Comparison of ENCODE assay signal across 23 cellular contexts in the genomic region with DNA sequence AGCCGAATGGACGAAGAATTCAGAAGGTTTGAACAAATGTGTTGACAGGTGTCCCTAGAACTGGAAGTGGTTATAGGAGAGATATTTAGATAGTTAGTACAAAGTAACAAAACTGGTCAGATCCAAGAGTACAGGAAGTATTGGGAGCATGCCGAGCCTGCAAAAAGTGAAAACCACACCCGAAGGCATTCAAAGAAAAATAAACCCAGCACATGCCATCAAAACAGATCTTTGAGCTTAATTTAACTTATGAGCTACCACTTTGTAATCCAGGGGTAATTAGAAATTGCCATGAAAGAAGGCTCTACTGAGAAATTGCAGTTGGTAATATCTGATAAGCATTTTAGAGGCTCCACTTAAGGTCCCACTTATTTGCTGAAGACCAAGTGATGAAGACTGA.
"Had no signal": no experiment of that assay in that cellular context is flagged by ENCODE, and none has a peak within 500 bp of the region (broad histone marks: within the 10 kb centered on the region; RNA-seq: fewer than 3 reads in every experiment).

No MANE protein-coding gene starts in this region.

- H3K36me3 ChIP-seq: WERI-Rb-1 had no signal

- H3K27me3 Mint-ChIP-seq: activated CD4-positive, alpha-beta T cell treated with anti-CD3 and anti-CD28 coated beads for 36 hours; activated naive CD8-positive, alpha-beta T cell treated with anti-CD3 and anti-CD28 coated beads for 36 hours had no signal

- FAIRE-seq: K562 had no signal

- DNase-seq: activated CD4-positive, alpha-beta memory T cell treated with anti-CD3 and anti-CD28 coated beads, Interleukin-2, amount 10 ng/mL, durations not matched to agents 7 days and 5 days; activated CD4-positive, alpha-beta T cell treated with anti-CD3 and anti-CD28 coated beads for 36 hours; activated CD4-positive, alpha-beta T cell treated with anti-CD3 and anti-CD28 coated beads, Interleukin-2, amount 50 U/mL, for 1 hour; activated gamma-delta T cell treated with Interleukin-2 at 50 U/mL for 16 hours; activated naive CD4-positive, alpha-beta T cell treated with anti-CD3 and anti-CD28 coated beads, Interleukin-2, amount 10 ng/mL, durations not matched to agents 7 days and 5 days; activated naive CD8-positive, alpha-beta T cell treated with anti-CD3 and anti-CD28 coated beads for 36 hours; activated T-cell treated with anti-CD3 and anti-CD28 coated beads for 4 hours; activated T-cell treated with anti-CD3 and anti-CD28 coated beads, Interleukin-2, amount 50 U/mL, for 48 hours; Karpas-422; NCI-H1092; NCI-H1417; NCI-H1930; NCI-H2171 treated with DMSO at 0.1 percent for 48 hours; NCI-H226; NCI-H526; NCI-H774; RPMI8226; T-helper 1 cell; WERI-Rb-1 had no signal

- H3K4me2 ChIP-seq: SK-N-SH had no signal

- H3K9me3 ChIP-seq: SK-N-SH had no signal

- H3K9ac ChIP-seq: SK-N-SH had no signal

- H3K27ac ChIP-seq: WERI-Rb-1 had no signal

- H3K27ac Mint-ChIP-seq: activated CD4-positive, alpha-beta memory T cell treated with anti-CD3 and anti-CD28 coated beads, Interleukin-2, amount 10 ng/mL, durations not matched to agents 7 days and 5 days; activated CD4-positive, alpha-beta T cell treated with anti-CD3 and anti-CD28 coated beads for 36 hours; activated naive CD4-positive, alpha-beta T cell treated with anti-CD3 and anti-CD28 coated beads, Interleukin-2, amount 10 ng/mL, durations not matched to agents 7 days and 5 days; activated naive CD8-positive, alpha-beta T cell treated with anti-CD3 and anti-CD28 coated beads for 36 hours; activated T-helper 17 cell treated with anti-CD3 and anti-CD28 coated beads, Interleukin-2, amount 50 U/mL, for 72 hours had no signal

- ATAC-seq: activated CD4-positive, alpha-beta T cell treated with anti-CD3 and anti-CD28 coated beads for 36 hours; activated T-helper 17 cell treated with anti-CD3 and anti-CD28 coated beads, Interleukin-2, amount 50 U/mL, for 72 hours; K562; Right ventricle myocardium inferior had no signal

- H3K9me3 Mint-ChIP-seq: activated CD4-positive, alpha-beta memory T cell treated with anti-CD3 and anti-CD28 coated beads, Interleukin-2, amount 10 ng/mL, durations not matched to agents 7 days and 5 days; activated naive CD4-positive, alpha-beta T cell treated with anti-CD3 and anti-CD28 coated beads, Interleukin-2, amount 10 ng/mL, durations not matched to agents 7 days and 5 days; activated naive CD8-positive, alpha-beta T cell treated with anti-CD3 and anti-CD28 coated beads for 36 hours; activated T-helper 17 cell treated with anti-CD3 and anti-CD28 coated beads, Interleukin-2, amount 50 U/mL, for 72 hours had no signal

- H3K4me3 ChIP-seq: K562 had no signal

- H3K4me1 Mint-ChIP-seq: activated CD4-positive, alpha-beta memory T cell treated with anti-CD3 and anti-CD28 coated beads, Interleukin-2, amount 10 ng/mL, durations not matched to agents 7 days and 5 days; activated CD4-positive, alpha-beta T cell treated with anti-CD3 and anti-CD28 coated beads for 36 hours; activated naive CD4-positive, alpha-beta T cell treated with anti-CD3 and anti-CD28 coated beads, Interleukin-2, amount 10 ng/mL, durations not matched to agents 7 days and 5 days; activated naive CD8-positive, alpha-beta T cell treated with anti-CD3 and anti-CD28 coated beads for 36 hours; activated T-helper 17 cell treated with anti-CD3 and anti-CD28 coated beads, Interleukin-2, amount 50 U/mL, for 72 hours had no signal

- H3K4me3 Mint-ChIP-seq: activated CD4-positive, alpha-beta memory T cell treated with anti-CD3 and anti-CD28 coated beads, Interleukin-2, amount 10 ng/mL, durations not matched to agents 7 days and 5 days; activated CD4-positive, alpha-beta T cell treated with anti-CD3 and anti-CD28 coated beads for 36 hours; activated naive CD4-positive, alpha-beta T cell treated with anti-CD3 and anti-CD28 coated beads, Interleukin-2, amount 10 ng/mL, durations not matched to agents 7 days and 5 days; activated naive CD8-positive, alpha-beta T cell treated with anti-CD3 and anti-CD28 coated beads for 36 hours; activated T-helper 17 cell treated with anti-CD3 and anti-CD28 coated beads, Interleukin-2, amount 50 U/mL, for 72 hours had no signal

- H3K36me3 Mint-ChIP-seq: activated naive CD4-positive, alpha-beta T cell treated with anti-CD3 and anti-CD28 coated beads, Interleukin-2, amount 10 ng/mL, durations not matched to agents 7 days and 5 days; activated naive CD8-positive, alpha-beta T cell treated with anti-CD3 and anti-CD28 coated beads for 36 hours had no signal
